19 cellular contexts compared by ENCODE assay signal in the genomic region with DNA sequence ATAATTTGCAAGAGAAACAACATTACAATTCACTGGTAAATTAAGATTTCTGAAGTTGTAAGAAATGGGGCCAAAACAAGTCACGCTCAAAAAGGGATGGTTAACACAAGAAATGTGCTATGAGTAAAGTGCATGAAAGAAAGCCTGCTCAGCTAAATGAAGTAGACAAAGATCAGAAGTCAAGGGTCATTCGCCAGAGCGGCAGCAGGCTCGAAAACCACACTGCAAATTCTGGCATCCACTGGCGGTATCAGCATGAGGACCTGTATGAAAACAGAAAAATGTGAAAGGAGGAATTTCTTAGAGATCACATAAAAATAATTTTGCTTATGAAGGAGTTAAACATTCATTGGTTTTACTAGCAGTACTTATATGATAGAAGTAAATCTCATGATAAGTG. TPM values are rescaled to one million over a fixed set of nuclear protein-coding genes. Genes with fewer than 3 reads are reported as not detected.
DNase-seq lines count a peak whose midpoint lies in the region; ATAC-seq and TF ChIP-seq lines count a peak whose summit lies in the region.
"Had no signal": no experiment of that assay in that cellular context is flagged by ENCODE, and none has a peak within 500 bp of the region (broad histone marks: within the 10 kb centered on the region; RNA-seq: fewer than 3 reads in every experiment).

No MANE protein-coding gene starts in this region.

- H3K36me3 ChIP-seq in Peyer's patch: peaks cover 0 to 30% (median 0%) of the 10 kb centered on the region in 3 donors

- no peak overlapping the region for H3K27ac ChIP-seq in Peyer's patch
- H3K27ac ChIP-seq: SJCRH30 had no signal

- ATAC-seq in WTC11 (no peak; the same call in 1 of the 2 replicates), left lobe of liver (peak; percentile 91), GM21723 (IDR thresholded peaks at IDR 0.05; ENCODE audit: unreplicated experiment) (no peak)

- H3K4me3 ChIP-seq in Peyer's patch: no peak overlapping the region
- H3K4me3 ChIP-seq: MG63, SJCRH30 had no signal

- H3K9me3 Mint-ChIP-seq in activated naive CD4-positive, alpha-beta T cell treated with anti-CD3 and anti-CD28 coated beads, Interleukin-2, amount 50 U/mL, for 24 hours: no peaks in the 10 kb centered on the region
- peaks cover 15% of the 10 kb centered on the region for H3K9me3 Mint-ChIP-seq in WTC11
- H3K9me3 Mint-ChIP-seq: CD14-positive monocyte had no signal

- TF ChIP-seq POLR2A in Peyer's patch (IDR thresholded peaks at IDR 0.05): no peak

- no peak for DNase-seq in activated naive CD4-positive, alpha-beta T cell treated with Interleukin-2 at 50 U/mL for 16 hours
- DNase-seq in WTC11 (ENCODE audit: low spot score) (no peak), left lobe of liver (ENCODE audit: low spot score) (no peak), Peyer's patch (no peak), NCI-H774 (lab: John Stamatoyannopoulos, UW) (no peak), foreskin melanocyte (no peak)
- DNase-seq: DMS53, GDM1, MG63, NCI-H1417, NCI-H1694 treated with DMSO at 0.1 percent for 48 hours, NCI-H2081 treated with DMSO at 0.1 percent for 48 hours, NCI-H2171 treated with DMSO at 0.1 percent for 48 hours, NCI-H524 treated with DMSO at 0.1 percent for 48 hours, SJCRH30 had no signal

- peak overlapping the region; percentile 21 for H3K27ac Mint-ChIP-seq in activated naive CD4-positive, alpha-beta T cell treated with anti-CD3 and anti-CD28 coated beads, Interleukin-2, amount 50 U/mL, for 24 hours
- peak overlapping the region; percentile 67 for H3K27ac Mint-ChIP-seq in WTC11
- H3K27ac Mint-ChIP-seq: B cell, CD14-positive monocyte had no signal

- H3K4me1 Mint-ChIP-seq in activated naive CD4-positive, alpha-beta T cell treated with anti-CD3 and anti-CD28 coated beads, Interleukin-2, amount 50 U/mL, for 24 hours: peaks cover 13% of the 10 kb centered on the region
- H3K4me1 Mint-ChIP-seq in WTC11: peaks cover 22% of the 10 kb centered on the region

- CTCF ChIA-PET in WTC11 (lab: Charles Lee): no interaction called here

- no peak overlapping the region for H3K4me3 Mint-ChIP-seq in activated naive CD4-positive, alpha-beta T cell treated with anti-CD3 and anti-CD28 coated beads, Interleukin-2, amount 50 U/mL, for 24 hours
- no peak overlapping the region for H3K4me3 Mint-ChIP-seq in WTC11
- H3K4me3 Mint-ChIP-seq: B cell, CD14-positive monocyte had no signal

- no peak for TF ChIP-seq CTCF in WTC11 (IDR thresholded peaks at IDR 0.05)
- no peak for TF ChIP-seq CTCF in Peyer's patch (IDR thresholded peaks at IDR 0.05)

- peaks cover 28% of the 10 kb centered on the region for H3K36me3 Mint-ChIP-seq in activated naive CD4-positive, alpha-beta T cell treated with anti-CD3 and anti-CD28 coated beads, Interleukin-2, amount 50 U/mL, for 24 hours
- peaks cover 30% of the 10 kb centered on the region for H3K36me3 Mint-ChIP-seq in WTC11

- H3K27me3 Mint-ChIP-seq in activated naive CD4-positive, alpha-beta T cell treated with anti-CD3 and anti-CD28 coated beads, Interleukin-2, amount 50 U/mL, for 24 hours: no peaks in the 10 kb centered on the region
- H3K27me3 Mint-ChIP-seq in WTC11 (ENCODE audit: low read depth): no peaks in the 10 kb centered on the region
- H3K27me3 Mint-ChIP-seq: B cell had no signal

- H3K9me3 ChIP-seq in Peyer's patch: no peaks in the 10 kb centered on the region
- H3K9me3 ChIP-seq: MG63, SJCRH30 had no signal

- H3K27me3 ChIP-seq in Peyer's patch: no peaks in the 10 kb centered on the region
- H3K27me3 ChIP-seq: MG63, SJCRH30 had no signal

- POLR2A ChIA-PET in WTC11 (lab: Charles Lee): no interaction called here

- no peaks in the 10 kb centered on the region for H3K4me1 ChIP-seq in Peyer's patch
- H3K4me1 ChIP-seq: SJCRH30 had no signal

TF ChIP-seq in WTC11, 78 proteins besides CTCF, POLR2A, EP300 and RAD21:
- TF ChIP-seq PRRX2 (CRISPR knock-in tag; IDR thresholded peaks at IDR 0.05) (no peak), RORB (CRISPR knock-in tag; IDR thresholded peaks at IDR 0.05) (no peak), GRHL2 (CRISPR knock-in tag; IDR thresholded peaks at IDR 0.05; ENCODE audit: insufficient replicate concordance, severe bottlenecking) (no peak), ESRRA (CRISPR knock-in tag; IDR thresholded peaks at IDR 0.05; ENCODE audit: borderline replicate concordance) (no peak), TCF7 (CRISPR knock-in tag; IDR thresholded peaks at IDR 0.05; ENCODE audit: low read depth) (no peak), TP53 (CRISPR knock-in tag; IDR thresholded peaks at IDR 0.05) (no peak), ELF4 (CRISPR knock-in tag; IDR thresholded peaks at IDR 0.05; ENCODE audit: low read depth) (no peak)
- TF ChIP-seq, protein P1, sequence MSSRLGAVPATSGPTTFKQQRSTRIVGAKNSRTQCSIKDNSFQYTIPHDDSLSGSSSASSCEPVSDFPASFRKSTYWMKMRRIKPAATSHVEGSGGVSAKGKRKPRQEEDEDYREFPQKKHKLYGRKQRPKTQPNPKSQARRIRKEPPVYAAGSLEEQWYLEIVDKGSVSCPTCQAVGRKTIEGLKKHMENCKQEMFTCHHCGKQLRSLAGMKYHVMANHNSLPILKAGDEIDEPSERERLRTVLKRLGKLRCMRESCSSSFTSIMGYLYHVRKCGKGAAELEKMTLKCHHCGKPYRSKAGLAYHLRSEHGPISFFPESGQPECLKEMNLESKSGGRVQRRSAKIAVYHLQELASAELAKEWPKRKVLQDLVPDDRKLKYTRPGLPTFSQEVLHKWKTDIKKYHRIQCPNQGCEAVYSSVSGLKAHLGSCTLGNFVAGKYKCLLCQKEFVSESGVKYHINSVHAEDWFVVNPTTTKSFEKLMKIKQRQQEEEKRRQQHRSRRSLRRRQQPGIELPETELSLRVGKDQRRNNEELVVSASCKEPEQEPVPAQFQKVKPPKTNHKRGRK (CRISPR knock-in tag; IDR thresholded peaks at IDR 0.05; ENCODE audit: borderline replicate concordance): no peak
- TF ChIP-seq, protein P2, sequence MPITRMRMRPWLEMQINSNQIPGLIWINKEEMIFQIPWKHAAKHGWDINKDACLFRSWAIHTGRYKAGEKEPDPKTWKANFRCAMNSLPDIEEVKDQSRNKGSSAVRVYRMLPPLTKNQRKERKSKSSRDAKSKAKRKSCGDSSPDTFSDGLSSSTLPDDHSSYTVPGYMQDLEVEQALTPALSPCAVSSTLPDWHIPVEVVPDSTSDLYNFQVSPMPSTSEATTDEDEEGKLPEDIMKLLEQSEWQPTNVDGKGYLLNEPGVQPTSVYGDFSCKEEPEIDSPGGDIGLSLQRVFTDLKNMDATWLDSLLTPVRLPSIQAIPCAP (CRISPR knock-in tag; IDR thresholded peaks at IDR 0.05): no peak
- TF ChIP-seq, protein P3, sequence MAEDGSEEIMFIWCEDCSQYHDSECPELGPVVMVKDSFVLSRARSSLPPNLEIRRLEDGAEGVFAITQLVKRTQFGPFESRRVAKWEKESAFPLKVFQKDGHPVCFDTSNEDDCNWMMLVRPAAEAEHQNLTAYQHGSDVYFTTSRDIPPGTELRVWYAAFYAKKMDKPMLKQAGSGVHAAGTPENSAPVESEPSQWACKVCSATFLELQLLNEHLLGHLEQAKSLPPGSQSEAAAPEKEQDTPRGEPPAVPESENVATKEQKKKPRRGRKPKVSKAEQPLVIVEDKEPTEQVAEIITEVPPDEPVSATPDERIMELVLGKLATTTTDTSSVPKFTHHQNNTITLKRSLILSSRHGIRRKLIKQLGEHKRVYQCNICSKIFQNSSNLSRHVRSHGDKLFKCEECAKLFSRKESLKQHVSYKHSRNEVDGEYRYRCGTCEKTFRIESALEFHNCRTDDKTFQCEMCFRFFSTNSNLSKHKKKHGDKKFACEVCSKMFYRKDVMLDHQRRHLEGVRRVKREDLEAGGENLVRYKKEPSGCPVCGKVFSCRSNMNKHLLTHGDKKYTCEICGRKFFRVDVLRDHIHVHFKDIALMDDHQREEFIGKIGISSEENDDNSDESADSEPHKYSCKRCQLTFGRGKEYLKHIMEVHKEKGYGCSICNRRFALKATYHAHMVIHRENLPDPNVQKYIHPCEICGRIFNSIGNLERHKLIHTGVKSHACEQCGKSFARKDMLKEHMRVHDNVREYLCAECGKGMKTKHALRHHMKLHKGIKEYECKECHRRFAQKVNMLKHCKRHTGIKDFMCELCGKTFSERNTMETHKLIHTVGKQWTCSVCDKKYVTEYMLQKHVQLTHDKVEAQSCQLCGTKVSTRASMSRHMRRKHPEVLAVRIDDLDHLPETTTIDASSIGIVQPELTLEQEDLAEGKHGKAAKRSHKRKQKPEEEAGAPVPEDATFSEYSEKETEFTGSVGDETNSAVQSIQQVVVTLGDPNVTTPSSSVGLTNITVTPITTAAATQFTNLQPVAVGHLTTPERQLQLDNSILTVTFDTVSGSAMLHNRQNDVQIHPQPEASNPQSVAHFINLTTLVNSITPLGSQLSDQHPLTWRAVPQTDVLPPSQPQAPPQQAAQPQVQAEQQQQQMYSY (CRISPR knock-in tag; IDR thresholded peaks at IDR 0.05): no peak
- TF ChIP-seq, protein P4, sequence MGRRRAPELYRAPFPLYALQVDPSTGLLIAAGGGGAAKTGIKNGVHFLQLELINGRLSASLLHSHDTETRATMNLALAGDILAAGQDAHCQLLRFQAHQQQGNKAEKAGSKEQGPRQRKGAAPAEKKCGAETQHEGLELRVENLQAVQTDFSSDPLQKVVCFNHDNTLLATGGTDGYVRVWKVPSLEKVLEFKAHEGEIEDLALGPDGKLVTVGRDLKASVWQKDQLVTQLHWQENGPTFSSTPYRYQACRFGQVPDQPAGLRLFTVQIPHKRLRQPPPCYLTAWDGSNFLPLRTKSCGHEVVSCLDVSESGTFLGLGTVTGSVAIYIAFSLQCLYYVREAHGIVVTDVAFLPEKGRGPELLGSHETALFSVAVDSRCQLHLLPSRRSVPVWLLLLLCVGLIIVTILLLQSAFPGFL (CRISPR knock-in tag; IDR thresholded peaks at IDR 0.05; ENCODE audit: borderline replicate concordance): no peak

RNA-seq across cellular contexts. Expression of a gene that starts 49.6 kb away (rescaled TPM):
- total RNA-seq in WTC11 (2021) (57.0 to 69.6 TPM (median 61.9 TPM) in 3 replicates), left lobe of liver (38.9 TPM), Peyer's patch (100 to 1,000 TPM in 2 of 4 donors, 10 to 100 TPM in 2; 58.7 to 104 (median 99.4) TPM)
